10 cellular contexts compared by ENCODE assay signal in the genomic region with DNA sequence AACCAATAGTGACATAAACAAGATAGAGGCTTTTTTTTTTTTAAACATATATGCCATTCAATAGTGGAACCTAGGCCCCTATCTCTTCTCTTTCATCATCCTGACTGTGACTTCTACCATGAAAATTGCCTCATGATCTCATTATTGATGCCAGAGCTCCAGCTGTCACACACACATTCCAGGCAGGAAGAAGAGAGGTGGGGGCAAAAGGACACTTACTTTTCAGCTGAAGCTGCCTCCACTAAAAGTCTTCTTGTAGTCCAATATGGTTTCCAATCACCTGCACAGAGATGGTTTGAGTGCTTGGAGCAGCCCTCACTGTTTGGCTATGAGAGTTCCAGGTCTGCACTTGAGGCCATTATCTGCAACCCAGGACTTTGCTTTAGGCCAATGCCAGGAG. TPM values are rescaled to one million over a fixed set of nuclear protein-coding genes. Genes with fewer than 3 reads are reported as not detected.
"Had no signal": no experiment of that assay in that cellular context is flagged by ENCODE, and none has a peak within 500 bp of the region (broad histone marks: within the 10 kb centered on the region; RNA-seq: fewer than 3 reads in every experiment).

No MANE protein-coding gene starts in this region.

- DNase-seq: GM23248, GOT3, H7, H9, HCEC 1CT, HFFc6 had no signal

- H3K9me3 Mint-ChIP-seq: GM23338, H9, HFFc6 had no signal

- ATAC-seq: GM23338, HCT116 had no signal

- H3K9me3 ChIP-seq: HAP-1 had no signal

- FAIRE-seq: H54 had no signal

- H3K9ac ChIP-seq: GM23248 had no signal

- H3K36me3 ChIP-seq: HAP-1 had no signal

- H3K4me3 ChIP-seq: GM23248, GM23338, HAP-1 had no signal

- H3K4me2 ChIP-seq: GM23338 had no signal

- H2AFZ ChIP-seq: GM23248, GM23338 had no signal

- H3K4me1 Mint-ChIP-seq: H9 had no signal

- H3K4me3 Mint-ChIP-seq: GM23338, H9, HFFc6 had no signal

- H3K27ac Mint-ChIP-seq: GM23338, H9, HFFc6 had no signal

- H3K27ac ChIP-seq: GM23248 had no signal

RNA-seq across cellular contexts. Expression of a gene that starts 45.0 kb away (rescaled TPM):
- total RNA-seq: GM23338, H7, H9 had no signal
- polyA plus RNA-seq: GM23338 had no signal
